In the genomic region with DNA sequence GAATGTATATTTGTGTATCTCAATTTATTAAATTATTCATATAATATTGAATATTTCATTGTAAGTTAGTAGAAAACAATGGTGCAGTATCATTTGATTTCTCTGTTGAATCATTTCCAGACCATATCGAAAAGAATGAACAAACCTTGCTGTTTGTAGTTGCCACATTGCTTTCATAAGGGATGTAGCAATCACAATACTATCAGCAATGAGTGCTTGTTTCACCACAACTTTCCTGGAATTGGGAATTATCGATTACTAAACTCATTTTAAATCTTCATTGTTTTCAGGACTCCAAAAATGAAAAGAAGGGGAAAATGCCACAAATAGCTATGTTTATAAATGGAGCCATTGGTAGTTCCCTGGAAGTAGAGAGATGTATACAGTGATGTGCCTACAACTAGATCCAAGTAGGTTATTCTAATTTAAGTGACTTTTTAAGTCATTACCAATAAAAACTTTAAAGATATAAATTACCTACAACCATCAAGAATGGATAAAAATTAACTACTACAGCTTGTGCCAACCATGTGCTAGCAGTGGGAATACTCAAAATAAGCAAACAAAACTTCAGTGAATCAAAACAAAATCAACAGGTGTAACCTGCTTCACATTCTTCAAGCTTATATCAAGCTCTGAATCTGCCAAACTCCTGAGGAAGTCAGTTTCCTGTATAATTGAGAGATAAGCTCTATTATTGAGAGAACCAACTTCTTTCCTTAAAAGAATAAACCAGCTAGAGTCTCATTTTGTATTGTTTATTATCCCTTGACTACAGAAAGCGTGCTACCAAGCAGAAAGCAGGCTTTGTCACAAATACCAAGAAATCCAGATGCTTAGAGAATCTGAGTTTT, we compare ENCODE assay signal across 23 cellular contexts.
DNase-seq lines count a peak whose midpoint lies in the region; ATAC-seq, FAIRE-seq and TF ChIP-seq lines count a peak whose summit lies in the region.
"Had no signal": no experiment of that assay in that cellular context is flagged by ENCODE, and none has a peak within 500 bp of the region (broad histone marks: within the 10 kb centered on the region; RNA-seq: fewer than 3 reads in every experiment).

No MANE protein-coding gene starts in this region.

- H3K4me2 ChIP-seq in endothelial cell of umbilical vein (ENCODE audit: insufficient read depth, low read length), result no peak overlapping the region
- H3K4me2 ChIP-seq: BLaER1 treated with 17β-estradiol and CSF1 and Interleukin-3, amounts not matched to agents 10 nM and 100 nM had no signal

- dilution Hi-C loops in endothelial cell of umbilical vein (cut with MboI; ENCODE audit: extremely low pct_ligation_motif_present, low sequenced_read_pairs), result no loop called here

- peak; percentile 40 for FAIRE-seq in endothelial cell of umbilical vein (lab: Jason Lieb, UNC)
- FAIRE-seq: RCC 7860 had no signal

- peaks cover 1% of the 10 kb centered on the region for H3K4me1 Mint-ChIP-seq in activated T-helper 2 cell treated with anti-CD3 and anti-CD28 coated beads, Interferon-gamma antibody, Interleukin-2, Interleukin-4, amounts not matched to agents 10 μg/mL and 5 μg/mL and 100 μg/mL, durations not matched to agents 14 hours and 24 hours and 36 hours (ENCODE audit: low read depth)
- H3K4me1 Mint-ChIP-seq: CD4-positive, alpha-beta memory T cell; IgD-negative memory B cell had no signal

- H3K4me3 Mint-ChIP-seq in activated T-helper 2 cell treated with anti-CD3 and anti-CD28 coated beads, Interferon-gamma antibody, Interleukin-2, Interleukin-4, amounts not matched to agents 10 μg/mL and 5 μg/mL and 100 μg/mL, durations not matched to agents 14 hours and 24 hours and 36 hours (ENCODE audit: low read depth), result no peak overlapping the region
- H3K4me3 Mint-ChIP-seq: CD4-positive, alpha-beta memory T cell; IgD-negative memory B cell had no signal

- H3K27me3 Mint-ChIP-seq in activated T-helper 2 cell treated with anti-CD3 and anti-CD28 coated beads, Interferon-gamma antibody, Interleukin-2, Interleukin-4, amounts not matched to agents 10 μg/mL and 5 μg/mL and 100 μg/mL, durations not matched to agents 14 hours and 24 hours and 36 hours (ENCODE audit: low read depth), result peaks cover 28% of the 10 kb centered on the region

- no peak for TF ChIP-seq CTCF in endothelial cell of umbilical vein (IDR thresholded peaks at IDR 0.05; ENCODE audit: extremely low read depth in 1 of 2, insufficient read depth in 1 of 2, low read depth in 1 of 2, low read length in 2 of 2)
- no peak for TF ChIP-seq CTCF in right lobe of liver (IDR thresholded peaks at IDR 0.05)

- H3K27me3 ChIP-seq in endothelial cell of umbilical vein (ENCODE audit: control insufficient read depth in 2 of 2, insufficient read depth in 2 of 2, low read length in 2 of 2) (no peaks in the 10 kb centered on the region), right lobe of liver (no peaks in the 10 kb centered on the region)
- H3K27me3 ChIP-seq: BLaER1 treated with 17β-estradiol and CSF1 and Interleukin-3, amounts not matched to agents 10 nM and 100 nM had no signal

- H3K36me3 ChIP-seq in endothelial cell of umbilical vein (ENCODE audit: control insufficient read depth in 2 of 2, extremely low read depth in 1 of 2, insufficient read depth in 2 of 2, low read length in 2 of 2) (no peaks in the 10 kb centered on the region), right lobe of liver (no peaks in the 10 kb centered on the region)
- H3K36me3 ChIP-seq: BLaER1 treated with 17β-estradiol and CSF1 and Interleukin-3, amounts not matched to agents 10 nM and 100 nM had no signal

- BruUV-seq in endothelial cell of umbilical vein (replicated peaks; lab: Mats Ljungman, UMichigan), result no TSS peak

- no peak for TF ChIP-seq POLR2A in endothelial cell of umbilical vein (IDR thresholded peaks at IDR 0.05; ENCODE audit: low read depth, low read length)
- TF ChIP-seq POLR2A in right lobe of liver (IDR thresholded peaks at IDR 0.05), result no peak
- TF ChIP-seq POLR2A in erythroblast (IDR thresholded peaks at IDR 0.05; ENCODE audit: low read length), result no peak

- H4K20me1 ChIP-seq in endothelial cell of umbilical vein (replicated peaks; ENCODE audit: control insufficient read depth, extremely low read depth, insufficient read depth, low read length), result no peaks in the 10 kb centered on the region
- H4K20me1 ChIP-seq: BLaER1 treated with 17β-estradiol and CSF1 and Interleukin-3, amounts not matched to agents 10 nM and 100 nM had no signal

- intact Hi-C loops in endothelial cell of umbilical vein (cut with micrococcal nuclease), result loop anchor here (1.0 kb wide), 1 partner anchor 8 kb away; no protein-coding TSS in a partner anchor
- intact Hi-C loops in right lobe of liver (cut with DNase I), result no loop called here
- intact Hi-C loops in activated T-helper 2 cell treated with anti-CD3 and anti-CD28 coated beads, Interferon-gamma antibody, Interleukin-2, Interleukin-4, amounts not matched to agents 10 μg/mL and 5 μg/mL and 100 μg/mL, durations not matched to agents 14 hours and 24 hours and 36 hours (cut with micrococcal nuclease), result no loop called here

- H3K9me3 Mint-ChIP-seq in activated T-helper 2 cell treated with anti-CD3 and anti-CD28 coated beads, Interferon-gamma antibody, Interleukin-2, Interleukin-4, amounts not matched to agents 10 μg/mL and 5 μg/mL and 100 μg/mL, durations not matched to agents 14 hours and 24 hours and 36 hours, result no peaks in the 10 kb centered on the region
- H3K9me3 Mint-ChIP-seq: IgD-negative memory B cell had no signal

- no peak overlapping the region for H2AFZ ChIP-seq in endothelial cell of umbilical vein (ENCODE audit: low read depth, low read length)

- DNase-seq in DMS53 (lab: John Stamatoyannopoulos, UW), result peak; percentile 17
- no peak for DNase-seq in DMS53 treated with DMSO at 0.1 percent for 48 hours (lab: John Stamatoyannopoulos, UW; ENCODE audit: unreplicated experiment)
- DNase-seq in endothelial cell of umbilical vein (ENCODE audit: low read depth, low spot score), result peak; percentile 79
- no peak for DNase-seq in right lobe of liver
- no peak for DNase-seq in hippocampal formation (lab: John Stamatoyannopoulos, UW)
- no peak for DNase-seq in activated T-helper 2 cell treated with anti-CD3 and anti-CD28 coated beads, Interferon-gamma antibody, Interleukin-2, Interleukin-4, amounts not matched to agents 10 μg/mL and 5 μg/mL and 100 μg/mL, durations not matched to agents 14 hours and 24 hours and 36 hours (ENCODE audit: low spot score)
- DNase-seq in erythroblast (lab: John Stamatoyannopoulos, UW), result no peak
- DNase-seq: Caco-2; CD4-positive, alpha-beta memory T cell; H7; MV-4-11; NCI-H1105 treated with DMSO at 0.1 percent for 48 hours; NCI-H1694; NCI-H2081 treated with DMSO at 0.1 percent for 48 hours; NCI-H446 treated with DMSO at 0.1 percent for 48 hours; NCI-H526 treated with DMSO at 0.1 percent for 48 hours; OCI-M1 had no signal

- WGBS in right lobe of liver (ENCODE audit: insufficient coverage, low coverage, low lambda C conversion rate, missing lambda C conversion rate), result 18% methylated on average over 3 of the region's 3 CpGs

- no peaks in the 10 kb centered on the region for H3K79me2 ChIP-seq in endothelial cell of umbilical vein (ENCODE audit: control insufficient read depth, insufficient read depth, low read length)

- H3K9ac ChIP-seq in endothelial cell of umbilical vein (replicated peaks; ENCODE audit: extremely low read depth, insufficient read depth, low read length), result no peak overlapping the region
- H3K9ac ChIP-seq: BLaER1 treated with 17β-estradiol and CSF1 and Interleukin-3, amounts not matched to agents 10 nM and 100 nM had no signal

- H3K9me1 ChIP-seq in endothelial cell of umbilical vein (replicated peaks; ENCODE audit: control insufficient read depth, extremely low read depth, insufficient read depth, low read length), result no peaks in the 10 kb centered on the region

- no peaks in the 10 kb centered on the region for H3K36me3 Mint-ChIP-seq in activated T-helper 2 cell treated with anti-CD3 and anti-CD28 coated beads, Interferon-gamma antibody, Interleukin-2, Interleukin-4, amounts not matched to agents 10 μg/mL and 5 μg/mL and 100 μg/mL, durations not matched to agents 14 hours and 24 hours and 36 hours (ENCODE audit: low read depth)
- H3K36me3 Mint-ChIP-seq: CD4-positive, alpha-beta memory T cell; IgD-negative memory B cell had no signal

- H3K27ac ChIP-seq in endothelial cell of umbilical vein (ENCODE audit: insufficient read depth, low read depth, low read length) (no peak overlapping the region), right lobe of liver (peak overlapping the region; percentile 53 to 91 (median 80))
- H3K27ac ChIP-seq: 22Rv1; BLaER1 treated with 17β-estradiol and CSF1 and Interleukin-3, amounts not matched to agents 10 nM and 100 nM had no signal

- H3K9me3 ChIP-seq in endothelial cell of umbilical vein (replicated peaks; ENCODE audit: control insufficient read depth, insufficient read depth, low read length) (no peaks in the 10 kb centered on the region), right lobe of liver (no peaks in the 10 kb centered on the region)
- H3K9me3 ChIP-seq: BLaER1 treated with 17β-estradiol and CSF1 and Interleukin-3, amounts not matched to agents 10 nM and 100 nM had no signal

- H3K27ac Mint-ChIP-seq in activated T-helper 2 cell treated with anti-CD3 and anti-CD28 coated beads, Interferon-gamma antibody, Interleukin-2, Interleukin-4, amounts not matched to agents 10 μg/mL and 5 μg/mL and 100 μg/mL, durations not matched to agents 14 hours and 24 hours and 36 hours, result no peak overlapping the region
- H3K27ac Mint-ChIP-seq: CD4-positive, alpha-beta memory T cell; IgD-negative memory B cell had no signal

- CTCF ChIA-PET in endothelial cell of umbilical vein (lab: Charles Lee), result interaction anchor here (1.1 to 3.2 kb wide), 7 partner anchors 8 to 503 kb away, joined by 3 to 28 read pairs (median 8); no protein-coding TSS in a partner anchor

- H3K4me3 ChIP-seq in endothelial cell of umbilical vein (replicated peaks in 1 of 3; ENCODE audit: insufficient read depth in 1 of 3, low read depth in 1 of 3, low read length in 3 of 3) (no peak overlapping the region), right lobe of liver (no peak overlapping the region)
- H3K4me3 ChIP-seq: BLaER1 treated with 17β-estradiol and CSF1 and Interleukin-3, amounts not matched to agents 10 nM and 100 nM had no signal

- peaks cover 7% of the 10 kb centered on the region for H3K4me1 ChIP-seq in endothelial cell of umbilical vein (ENCODE audit: control insufficient read depth, extremely low read depth, insufficient read depth, low read length)
- peaks cover 0 to 59% (median 17%) of the 10 kb centered on the region in 4 donors for H3K4me1 ChIP-seq in right lobe of liver
- H3K4me1 ChIP-seq: Caco-2 had no signal

- ATAC-seq in right lobe of liver (peak; percentile 68 to 77 (median 74)), HG03139 (IDR thresholded peaks at IDR 0.05; ENCODE audit: unreplicated experiment) (no peak)
- ATAC-seq: Right ventricle myocardium inferior had no signal

- POLR2A ChIA-PET in endothelial cell of umbilical vein (lab: Charles Lee), result no interaction called here

TF ChIP-seq in endothelial cell of umbilical vein, 7 proteins besides CTCF, POLR2A, EP300 and RAD21 (continues in another document):
- TF ChIP-seq MYC (IDR thresholded peaks at IDR 0.05; ENCODE audit: low read depth, low read length) (no peak), EZH2 (IDR thresholded peaks at IDR 0.05; ENCODE audit: borderline replicate concordance, low read depth, low read length, severe bottlenecking) (no peak)

Comparison
In these comparisons a context has a peak if more than half of its experiments do, and no peak if none do; other contexts are left out.
1. DNase-seq: peak in DMS53 (single experiment) and endothelial cell of umbilical vein (single experiment); none in DMS53 treated with DMSO at 0.1 percent for 48 hours (single experiment), right lobe of liver (0 of 3), hippocampal formation (0 of 2), activated T-helper 2 cell treated with anti-CD3 and anti-CD28 coated beads, Interferon-gamma antibody, Interleukin-2, Interleukin-4, amounts not matched to agents 10 μg/mL and 5 μg/mL and 100 μg/mL, durations not matched to agents 14 hours and 24 hours and 36 hours (single experiment) and erythroblast (0 of 2).